Comparison of ENCODE assay signal across 16 cellular contexts in the genomic region with DNA sequence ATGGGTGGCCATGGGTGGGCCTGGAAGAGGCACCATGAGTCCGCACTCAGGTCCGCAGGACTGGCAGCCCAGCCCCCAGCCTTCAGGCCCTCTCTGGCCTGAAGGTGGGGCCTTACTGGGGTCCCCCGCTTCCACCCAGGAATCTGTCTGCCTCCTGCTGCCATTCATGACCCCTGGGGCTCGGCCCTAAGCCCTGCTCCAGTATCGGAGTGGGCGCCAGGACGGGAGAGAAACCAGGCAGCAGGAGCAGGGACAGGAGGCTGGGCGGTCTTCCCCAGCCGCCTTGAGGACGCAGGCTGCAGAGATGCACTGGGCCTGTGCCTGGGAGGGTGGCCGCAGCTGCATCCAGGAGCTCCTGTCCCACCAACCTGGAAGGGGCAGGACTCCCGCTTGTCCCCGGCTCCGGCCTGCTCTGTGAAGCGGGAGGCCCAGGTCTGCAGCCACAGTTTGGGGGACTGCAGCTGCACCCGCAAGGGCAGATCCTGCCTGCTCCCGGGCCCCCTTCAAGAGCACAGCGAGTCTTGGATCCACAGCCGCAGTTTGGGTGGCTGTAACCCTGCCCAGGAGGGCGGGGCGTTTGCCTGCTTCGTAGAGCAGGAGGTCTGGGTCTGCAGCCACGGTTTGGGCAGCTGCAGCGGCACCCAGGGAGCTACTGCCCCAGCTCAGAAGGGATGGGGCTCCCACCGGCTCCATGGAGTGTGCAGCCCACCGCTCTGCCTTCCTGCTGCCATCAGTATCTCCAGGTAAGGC.
DNase-seq lines count a peak whose midpoint lies in the region; ATAC-seq and TF ChIP-seq lines count a peak whose summit lies in the region.
"Had no signal": no experiment of that assay in that cellular context is flagged by ENCODE, and none has a peak within 500 bp of the region (broad histone marks: within the 10 kb centered on the region; RNA-seq: fewer than 3 reads in every experiment).

No MANE protein-coding gene starts in this region.

- H2BK12ac ChIP-seq in neuronal stem cell (ENCODE audit: low read length): no peak overlapping the region

- no peak overlapping the region for H4K91ac ChIP-seq in neuronal stem cell (ENCODE audit: low read depth, low read length, poor library complexity)

- POLR2A ChIA-PET in activated CD4-positive, alpha-beta T cell treated with anti-CD3 and anti-CD28 coated beads, Interleukin-2, amount 10 ng/mL, durations not matched to agents 7 days and 5 days (lab: Charles Lee): no interaction called here

- H3K27me3 Mint-ChIP-seq in activated CD4-positive, alpha-beta T cell treated with anti-CD3 and anti-CD28 coated beads, Interleukin-2, amount 10 ng/mL, durations not matched to agents 7 days and 5 days: no peaks in the 10 kb centered on the region
- H3K27me3 Mint-ChIP-seq: B cell had no signal

- H3K27ac Mint-ChIP-seq in activated CD4-positive, alpha-beta T cell treated with anti-CD3 and anti-CD28 coated beads, Interleukin-2, amount 10 ng/mL, durations not matched to agents 7 days and 5 days: no peak overlapping the region
- H3K27ac Mint-ChIP-seq: B cell; CD8-positive, alpha-beta T cell; HFFc6 had no signal

- intact Hi-C loops in sigmoid colon (cut with DNase I): no loop called here

- no peak for TF ChIP-seq CTCF in sigmoid colon (IDR thresholded peaks at IDR 0.05)

- H3K4me1 Mint-ChIP-seq in activated CD4-positive, alpha-beta T cell treated with anti-CD3 and anti-CD28 coated beads, Interleukin-2, amount 10 ng/mL, durations not matched to agents 7 days and 5 days: no peaks in the 10 kb centered on the region
- H3K4me1 Mint-ChIP-seq: B cell had no signal

- no peaks in the 10 kb centered on the region for H3K36me3 Mint-ChIP-seq in activated CD4-positive, alpha-beta T cell treated with anti-CD3 and anti-CD28 coated beads, Interleukin-2, amount 10 ng/mL, durations not matched to agents 7 days and 5 days (ENCODE audit: low read depth)
- H3K36me3 Mint-ChIP-seq: CD8-positive, alpha-beta T cell had no signal

- TF ChIP-seq EP300 in sigmoid colon (IDR thresholded peaks at IDR 0.05): no peak

- peak overlapping the region; percentile 26 for H3K23ac ChIP-seq in neuronal stem cell (ENCODE audit: low read depth, low read length, poor library complexity)

- no peak overlapping the region for H3K9ac ChIP-seq in neuronal stem cell (ENCODE audit: low read depth, low read length, poor library complexity)
- H3K9ac ChIP-seq: BLaER1 treated with 17β-estradiol and CSF1 and Interleukin-3, amounts not matched to agents 10 nM and 100 nM; GM23248 had no signal

- no peak overlapping the region for H3K4me3 Mint-ChIP-seq in activated CD4-positive, alpha-beta T cell treated with anti-CD3 and anti-CD28 coated beads, Interleukin-2, amount 10 ng/mL, durations not matched to agents 7 days and 5 days
- H3K4me3 Mint-ChIP-seq: B cell; CD8-positive, alpha-beta T cell; HFFc6 had no signal

- no peak overlapping the region for H3K14ac ChIP-seq in neuronal stem cell (ENCODE audit: low read length)

- H3K27me3 ChIP-seq in H7 (ENCODE audit: control insufficient read depth, insufficient read depth, low read length): no peaks in the 10 kb centered on the region
- H3K27me3 ChIP-seq in neuronal stem cell (ENCODE audit: control insufficient read depth in 3 of 3, insufficient read depth in 3 of 3, low read depth in 1 of 3, low read length in 3 of 3): peaks cover 0 to 5% (median 2%) of the 10 kb centered on the region in 3 experiments
- no peaks in the 10 kb centered on the region for H3K27me3 ChIP-seq in sigmoid colon
- H3K27me3 ChIP-seq: BLaER1 treated with 17β-estradiol and CSF1 and Interleukin-3, amounts not matched to agents 10 nM and 100 nM had no signal

- no peak overlapping the region for H3K4me2 ChIP-seq in neuronal stem cell (ENCODE audit: insufficient read depth, low read length, poor library complexity, severe bottlenecking)
- H3K4me2 ChIP-seq: BLaER1 treated with 17β-estradiol and CSF1 and Interleukin-3, amounts not matched to agents 10 nM and 100 nM had no signal

- H3K9me3 ChIP-seq in neuronal stem cell (replicated peaks in 1 of 2; ENCODE audit: control insufficient read depth in 2 of 2, insufficient read depth in 1 of 2, low read depth in 1 of 2, low read length in 2 of 2) (peaks cover 5 to 8% of the 10 kb centered on the region in 2 donors), sigmoid colon (no peaks in the 10 kb centered on the region)

- no peaks in the 10 kb centered on the region for H3K4me1 ChIP-seq in neuronal stem cell (ENCODE audit: control insufficient read depth in 2 of 2, insufficient read depth in 1 of 2, low read depth in 1 of 2, low read length in 2 of 2)
- no peaks in the 10 kb centered on the region for H3K4me1 ChIP-seq in sigmoid colon
- H3K4me1 ChIP-seq: BLaER1 treated with 17β-estradiol and CSF1 and Interleukin-3, amounts not matched to agents 10 nM and 100 nM had no signal

- DNase-seq in H7: peak; percentile 29
- DNase-seq in neuronal stem cell (ENCODE audit: low spot score): no peak
- peak; percentile 44 for DNase-seq in sigmoid colon
- no peak for DNase-seq in activated CD4-positive, alpha-beta T cell treated with anti-CD3 and anti-CD28 coated beads, Interleukin-2, amount 10 ng/mL, durations not matched to agents 7 days and 5 days
- no peak for DNase-seq in activated CD4-positive, alpha-beta T cell treated with anti-CD3 and anti-CD28 coated beads, Interleukin-2, amount 50 U/mL, for 1 hour
- DNase-seq: CD8-positive, alpha-beta T cell; COR-L47; DMS 273 treated with DMSO at 0.1 percent for 48 hours; GM23248; HFFc6; IMR-90 had no signal

- H3K4ac ChIP-seq in neuronal stem cell (ENCODE audit: low read length): no peak overlapping the region

- WGBS in neuronal stem cell (ENCODE audit: extremely low coverage in 2 of 2, insufficient read length in 2 of 2, insufficient replicate concordance in 1 of 2), 2 donors: no CpG with 5 or more reads among the region's 26 CpGs
- 88 to 89% methylated on average over 26 of the region's 26 CpGs for WGBS in sigmoid colon, 2 donors

- no peak overlapping the region for H3K4me3 ChIP-seq in H7 (ENCODE audit: insufficient read depth, low read depth, low read length)
- peak overlapping the region in 1 of 2 donors; percentile 16 for H3K4me3 ChIP-seq in neuronal stem cell (ENCODE audit: low read length in 2 of 2)
- no peak overlapping the region for H3K4me3 ChIP-seq in sigmoid colon
- H3K4me3 ChIP-seq: BLaER1 treated with 17β-estradiol and CSF1 and Interleukin-3, amounts not matched to agents 10 nM and 100 nM; GM23248 had no signal

- H2AK5ac ChIP-seq in neuronal stem cell (ENCODE audit: low read depth, low read length): no peak overlapping the region

- H3K36me3 ChIP-seq in H7 (replicated peaks; ENCODE audit: control insufficient read depth, insufficient read depth, low read length) (no peaks in the 10 kb centered on the region), neuronal stem cell (replicated peaks in 1 of 2; ENCODE audit: control insufficient read depth in 2 of 2, insufficient read depth in 2 of 2, low read length in 2 of 2) (no peaks in the 10 kb centered on the region), sigmoid colon (no peaks in the 10 kb centered on the region)
- H3K36me3 ChIP-seq: BLaER1 treated with 17β-estradiol and CSF1 and Interleukin-3, amounts not matched to agents 10 nM and 100 nM had no signal

- H3K79me1 ChIP-seq in neuronal stem cell (ENCODE audit: low read depth, low read length): no peaks in the 10 kb centered on the region

- TF ChIP-seq POLR2A in sigmoid colon (IDR thresholded peaks at IDR 0.05): no peak

- no peak for ATAC-seq in GM19324 (IDR thresholded peaks at IDR 0.05; ENCODE audit: low FRiP score, unreplicated experiment)
- ATAC-seq: CD8-positive, alpha-beta T cell; HCT116 had no signal

- peak overlapping the region; percentile 15 for H2BK15ac ChIP-seq in neuronal stem cell (ENCODE audit: low read length)

- H2BK5ac ChIP-seq in neuronal stem cell (ENCODE audit: low read length): no peak overlapping the region

- CTCF ChIA-PET in activated CD4-positive, alpha-beta T cell treated with anti-CD3 and anti-CD28 coated beads, Interleukin-2, amount 10 ng/mL, durations not matched to agents 7 days and 5 days (lab: Charles Lee): interaction anchor here (1.3 kb wide), 1 partner anchor 193 kb away, joined by 3 read pairs; no protein-coding TSS in a partner anchor

- H2AFZ ChIP-seq in neuronal stem cell (ENCODE audit: low read length): no peak overlapping the region
- H2AFZ ChIP-seq: GM23248 had no signal

- H2BK120ac ChIP-seq in neuronal stem cell (ENCODE audit: low read depth, low read length): no peak overlapping the region

- H3K27ac ChIP-seq in neuronal stem cell (replicated peaks; ENCODE audit: low read length): no peak overlapping the region
- no peak overlapping the region for H3K27ac ChIP-seq in sigmoid colon
- H3K27ac ChIP-seq: BLaER1 treated with 17β-estradiol and CSF1 and Interleukin-3, amounts not matched to agents 10 nM and 100 nM; GM23248; HL-60 had no signal

- H4K8ac ChIP-seq in neuronal stem cell (ENCODE audit: low read depth, low read length): no peak overlapping the region

- peak overlapping the region; percentile 33 for H3K18ac ChIP-seq in neuronal stem cell (ENCODE audit: low read length)

- H3K9me3 Mint-ChIP-seq in activated CD4-positive, alpha-beta T cell treated with anti-CD3 and anti-CD28 coated beads, Interleukin-2, amount 10 ng/mL, durations not matched to agents 7 days and 5 days: no peaks in the 10 kb centered on the region
- H3K9me3 Mint-ChIP-seq: CD8-positive, alpha-beta T cell; HFFc6 had no signal

Comparison
In these comparisons a context has a peak if more than half of its experiments do, and no peak if none do; other contexts are left out.
1. DNase-seq: peak in H7 (single experiment) and sigmoid colon (single experiment); none in neuronal stem cell (single experiment), activated CD4-positive, alpha-beta T cell treated with anti-CD3 and anti-CD28 coated beads, Interleukin-2, amount 10 ng/mL, durations not matched to agents 7 days and 5 days (single experiment) and activated CD4-positive, alpha-beta T cell treated with anti-CD3 and anti-CD28 coated beads, Interleukin-2, amount 50 U/mL, for 1 hour (single experiment).